In genomic region chr10:7818295-7819125, GRCh38 we compare ENCODE assay signal across 1 cellular context.
TF ChIP-seq lines count a peak whose summit lies in the region.

Gene TAF3, plus strand, starts transcription at chr10:7818505. Its CDS starts 205 bp downstream, at chr10:7818710.

TF ChIP-seq in HepG2, 621 proteins besides CTCF, POLR2A, EP300 and RAD21 (continued from another document and continues in another):
- TF ChIP-seq ZNF800 (CRISPR knock-in tag; IDR thresholded peaks at IDR 0.05): no peak
- peak; percentile 77 for TF ChIP-seq ZNF619 (CRISPR knock-in tag; IDR thresholded peaks at IDR 0.05)
- TF ChIP-seq KMT2A (CRISPR knock-in tag; IDR thresholded peaks at IDR 0.05): peak; percentile 99
- 0 out of 2 replicates have a peak, but pooled peaks have one; percentile 17 for TF ChIP-seq ZNF142 (CRISPR knock-in tag; IDR thresholded peaks at IDR 0.05)
- TF ChIP-seq HNRNPL (IDR thresholded peaks at IDR 0.05; ENCODE audit: low read depth, low read length): no peak
- no peak for TF ChIP-seq ZNF720 (CRISPR knock-in tag; IDR thresholded peaks at IDR 0.05)
- TF ChIP-seq THYN1 (CRISPR knock-in tag; IDR thresholded peaks at IDR 0.05; ENCODE audit: borderline replicate concordance, low read depth): no peak
- TF ChIP-seq KMT2B (CRISPR knock-in tag; IDR thresholded peaks at IDR 0.05): peak; percentile 99
- peak; percentile 57; the same call in 1 of the 2 replicates for TF ChIP-seq PRDM10 (CRISPR knock-in tag; IDR thresholded peaks at IDR 0.05; ENCODE audit: low read depth)
- TF ChIP-seq MXD4 (CRISPR knock-in tag; IDR thresholded peaks at IDR 0.05): peak; percentile 97
- TF ChIP-seq ZHX1 (CRISPR knock-in tag; IDR thresholded peaks at IDR 0.05; ENCODE audit: low read depth): peak; percentile 83
- no peak for TF ChIP-seq NFAT5 (CRISPR knock-in tag; IDR thresholded peaks at IDR 0.05)
- TF ChIP-seq ZNF512B (CRISPR knock-in tag; IDR thresholded peaks at IDR 0.05; ENCODE audit: borderline replicate concordance): no peak
- peak; percentile 49; the same call in 1 of the 2 replicates for TF ChIP-seq ZNF543 (CRISPR knock-in tag; IDR thresholded peaks at IDR 0.05)
- peak; percentile 44; the same call in 1 of the 2 replicates for TF ChIP-seq ZBTB39 (CRISPR knock-in tag; IDR thresholded peaks at IDR 0.05)
- TF ChIP-seq ZNF772 (CRISPR knock-in tag; IDR thresholded peaks at IDR 0.05): peak; percentile 91
- TF ChIP-seq MBNL3 (CRISPR knock-in tag; conservative IDR thresholded peaks at IDR 0.05): no peak
- TF ChIP-seq ZNF784 (CRISPR knock-in tag; IDR thresholded peaks at IDR 0.05; ENCODE audit: borderline replicate concordance): no peak; the same call in 1 of the 2 replicates
- peak; percentile 84 for TF ChIP-seq SPEN (CRISPR knock-in tag; IDR thresholded peaks at IDR 0.05; ENCODE audit: low read depth)
- TF ChIP-seq ZBTB37 (CRISPR knock-in tag; IDR thresholded peaks at IDR 0.05): no peak
